In the genomic region with DNA sequence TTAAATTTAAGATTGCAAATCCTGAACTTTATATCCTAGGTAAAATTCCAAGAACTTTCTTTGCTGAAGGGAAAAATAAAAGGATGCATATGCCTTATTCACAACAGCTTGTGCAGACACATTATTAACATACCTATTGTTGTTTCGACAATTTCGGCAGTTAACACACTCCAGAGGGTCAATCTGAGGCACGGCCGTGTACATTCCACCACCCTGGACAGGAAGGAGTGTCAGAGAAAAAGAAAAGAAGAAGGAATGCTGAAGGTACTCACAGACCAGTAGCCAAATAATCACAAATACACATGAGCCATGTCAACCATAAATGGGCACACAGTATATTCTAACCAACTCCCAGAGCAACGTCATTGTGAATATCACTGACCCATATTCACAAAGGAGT, we compare ENCODE assay signal across 24 cellular contexts. TPM values are rescaled to one million over a fixed set of nuclear protein-coding genes. Genes with fewer than 3 reads are reported as not detected.
DNase-seq lines count a peak whose midpoint lies in the region; ATAC-seq, FAIRE-seq and TF ChIP-seq lines count a peak whose summit lies in the region.
"Had no signal": no experiment of that assay in that cellular context is flagged by ENCODE, and none has a peak within 500 bp of the region (broad histone marks: within the 10 kb centered on the region; RNA-seq: fewer than 3 reads in every experiment).

No MANE protein-coding gene starts in this region.

- no peak overlapping the region for H3K4me3 ChIP-seq in endothelial cell of umbilical vein (replicated peaks in 1 of 3; ENCODE audit: insufficient read depth in 1 of 3, low read depth in 1 of 3, low read length in 3 of 3)
- H3K4me3 ChIP-seq: GM12878, GM23248 had no signal

- H3K36me3 ChIP-seq in endothelial cell of umbilical vein (ENCODE audit: control insufficient read depth in 2 of 2, extremely low read depth in 1 of 2, insufficient read depth in 2 of 2, low read length in 2 of 2): no peaks in the 10 kb centered on the region

- no peak for DNase-seq in endothelial cell of umbilical vein (ENCODE audit: low read depth, low spot score)
- DNase-seq in sciatic nerve (ENCODE audit: low spot score): no peak
- no peak for DNase-seq in CD1c-positive myeloid dendritic cell (ENCODE audit: extremely low spot score)
- no peak for DNase-seq in osteocyte (ENCODE audit: extremely low spot score, unreplicated experiment)
- DNase-seq: C1 segment of cervical spinal cord; Caco-2; CD4-positive, CD25-positive, alpha-beta regulatory T cell; CD8-positive, alpha-beta T cell; DMS 273 treated with DMSO at 0.1 percent for 48 hours; DMS79; EL; GDM1; GM23248; H9; HFFc6 had no signal

- FAIRE-seq in endothelial cell of umbilical vein (lab: Jason Lieb, UNC): peak; percentile 74
- FAIRE-seq: D721Med, GM12878, GM19239 had no signal

- CTCF ChIA-PET in endothelial cell of umbilical vein (lab: Charles Lee): no interaction called here

- H3K4me1 ChIP-seq in endothelial cell of umbilical vein (ENCODE audit: control insufficient read depth, extremely low read depth, insufficient read depth, low read length): no peaks in the 10 kb centered on the region
- H3K4me1 ChIP-seq: Caco-2 had no signal

- no peak overlapping the region for H3K27ac ChIP-seq in endothelial cell of umbilical vein (ENCODE audit: insufficient read depth, low read depth, low read length)
- H3K27ac ChIP-seq: GM23248 had no signal

- no peaks in the 10 kb centered on the region for H3K9me1 ChIP-seq in endothelial cell of umbilical vein (replicated peaks; ENCODE audit: control insufficient read depth, extremely low read depth, insufficient read depth, low read length)

- no peaks in the 10 kb centered on the region for H3K9me3 Mint-ChIP-seq in brain
- H3K9me3 Mint-ChIP-seq in osteocyte (ENCODE audit: unreplicated experiment): no peaks in the 10 kb centered on the region
- H3K9me3 Mint-ChIP-seq: CD4-positive, CD25-positive, alpha-beta regulatory T cell; CD8-positive, alpha-beta T cell; H9; HFFc6 had no signal

- H3K27ac Mint-ChIP-seq in brain: peak overlapping the region in 3 of 5 experiments; percentile 7 to 73 (median 72)
- no peak overlapping the region for H3K27ac Mint-ChIP-seq in osteocyte (ENCODE audit: unreplicated experiment)
- H3K27ac Mint-ChIP-seq: CD4-positive, CD25-positive, alpha-beta regulatory T cell; CD8-positive, alpha-beta T cell; H9; HFFc6 had no signal

- peaks cover 60% of the 10 kb centered on the region for H3K36me3 Mint-ChIP-seq in brain
- H3K36me3 Mint-ChIP-seq in osteocyte (ENCODE audit: unreplicated experiment): peaks cover 19% of the 10 kb centered on the region
- H3K36me3 Mint-ChIP-seq: CD4-positive, CD25-positive, alpha-beta regulatory T cell had no signal

- no peak overlapping the region for H3K9ac ChIP-seq in endothelial cell of umbilical vein (replicated peaks; ENCODE audit: extremely low read depth, insufficient read depth, low read length)
- H3K9ac ChIP-seq: GM23248 had no signal

- H3K4me2 ChIP-seq in endothelial cell of umbilical vein (ENCODE audit: insufficient read depth, low read length): no peak overlapping the region

- ATAC-seq in sciatic nerve (peak; percentile 32), HG03460 (IDR thresholded peaks at IDR 0.05; ENCODE audit: unreplicated experiment) (no peak)
- ATAC-seq: CD8-positive, alpha-beta T cell; GM12878 had no signal

- POLR2A ChIA-PET in endothelial cell of umbilical vein (lab: Charles Lee): no interaction called here

- H3K4me3 Mint-ChIP-seq in brain (peak overlapping the region in 1 of 5 experiments; percentile 18), osteocyte (ENCODE audit: unreplicated experiment) (no peak overlapping the region)
- H3K4me3 Mint-ChIP-seq: CD4-positive, CD25-positive, alpha-beta regulatory T cell; CD8-positive, alpha-beta T cell; H9; HFFc6 had no signal

- no peak for TF ChIP-seq POLR2A in endothelial cell of umbilical vein (IDR thresholded peaks at IDR 0.05; ENCODE audit: low read depth, low read length)

- no peaks in the 10 kb centered on the region for H3K27me3 ChIP-seq in endothelial cell of umbilical vein (ENCODE audit: control insufficient read depth in 2 of 2, insufficient read depth in 2 of 2, low read length in 2 of 2)

- no peaks in the 10 kb centered on the region for H4K20me1 ChIP-seq in endothelial cell of umbilical vein (replicated peaks; ENCODE audit: control insufficient read depth, extremely low read depth, insufficient read depth, low read length)

- H2AFZ ChIP-seq in endothelial cell of umbilical vein (ENCODE audit: low read depth, low read length): peak overlapping the region; percentile 5
- H2AFZ ChIP-seq: GM23248 had no signal

- TF ChIP-seq CTCF in brain (conservative IDR thresholded peaks at IDR 0.05) (no peak), endothelial cell of umbilical vein (IDR thresholded peaks at IDR 0.05; ENCODE audit: extremely low read depth in 1 of 2, insufficient read depth in 1 of 2, low read depth in 1 of 2, low read length in 2 of 2) (no peak), osteocyte (IDR thresholded peaks at IDR 0.05) (no peak)

- no peaks in the 10 kb centered on the region for H3K79me2 ChIP-seq in endothelial cell of umbilical vein (ENCODE audit: control insufficient read depth, insufficient read depth, low read length)

- peaks cover 18% of the 10 kb centered on the region for H3K4me1 Mint-ChIP-seq in brain
- peaks cover 18% of the 10 kb centered on the region for H3K4me1 Mint-ChIP-seq in osteocyte (ENCODE audit: unreplicated experiment)
- H3K4me1 Mint-ChIP-seq: CD4-positive, CD25-positive, alpha-beta regulatory T cell had no signal

- dilution Hi-C loops in endothelial cell of umbilical vein (cut with MboI; ENCODE audit: extremely low pct_ligation_motif_present, low sequenced_read_pairs): no loop called here

- H3K9me3 ChIP-seq in endothelial cell of umbilical vein (replicated peaks; ENCODE audit: control insufficient read depth, insufficient read depth, low read length): no peaks in the 10 kb centered on the region
- H3K9me3 ChIP-seq: Caco-2 had no signal

- H3K27me3 Mint-ChIP-seq in brain: no peaks in the 10 kb centered on the region
- H3K27me3 Mint-ChIP-seq in osteocyte (ENCODE audit: unreplicated experiment): no peaks in the 10 kb centered on the region
- H3K27me3 Mint-ChIP-seq: CD4-positive, CD25-positive, alpha-beta regulatory T cell had no signal

- no TSS peak for BruUV-seq in endothelial cell of umbilical vein (replicated peaks; lab: Mats Ljungman, UMichigan)

- intact Hi-C loops in endothelial cell of umbilical vein (cut with micrococcal nuclease) (no loop called here), sciatic nerve (cut with DNase I) (no loop called here)

TF ChIP-seq in endothelial cell of umbilical vein, 7 proteins besides CTCF, POLR2A, EP300 and RAD21:
- TF ChIP-seq MYC (IDR thresholded peaks at IDR 0.05; ENCODE audit: low read depth, low read length) (no peak), MAX (IDR thresholded peaks at IDR 0.05; ENCODE audit: insufficient read depth, insufficient read length) (no peak), JUN (IDR thresholded peaks at IDR 0.05; ENCODE audit: borderline replicate concordance, insufficient read depth, insufficient read length, low read depth) (no peak), FOS (IDR thresholded peaks at IDR 0.05; ENCODE audit: borderline replicate concordance, insufficient read depth, low read length) (no peak), EZH2 (IDR thresholded peaks at IDR 0.05; ENCODE audit: borderline replicate concordance, low read depth, low read length, severe bottlenecking) (no peak), POLR2AphosphoS5 (IDR thresholded peaks at IDR 0.05; ENCODE audit: insufficient read depth, low read depth, low read length) (no peak), GATA2 (IDR thresholded peaks at IDR 0.05; ENCODE audit: insufficient read depth, insufficient read length, low read depth, low read length) (no peak)

RNA-seq across cellular contexts. Expression of gene VSIG10L2, which starts 32.3 kb away (rescaled TPM):
- not detected for polyA plus RNA-seq in brain (ENCODE audit: insufficient read depth, low read depth, low replicate concordance)
- not detected in 2 replicates for total RNA-seq in endothelial cell of umbilical vein
- not detected in 2 replicates for polyA plus RNA-seq in endothelial cell of umbilical vein
- not detected in 2 replicates for polyA plus RNA-seq in endothelial cell of umbilical vein (2011; cell fraction: cytosol; rRNA removed)
- not detected in 2 replicates for polyA plus RNA-seq in endothelial cell of umbilical vein (2011; cell fraction: nucleus; rRNA removed)
- polyA plus RNA-seq in endothelial cell of umbilical vein (2012): not detected in 2 replicates
- polyA minus RNA-seq in endothelial cell of umbilical vein: not detected in 2 replicates
- polyA minus RNA-seq in endothelial cell of umbilical vein (2011; cell fraction: cytosol; rRNA and poly(A)+ RNA removed): not detected
- polyA minus RNA-seq in endothelial cell of umbilical vein (2011; cell fraction: nucleus; rRNA and poly(A)+ RNA removed): not detected in 2 replicates
- total RNA-seq in sciatic nerve: not detected
- not detected in 2 replicates for total RNA-seq in osteocyte
- total RNA-seq: A172; A673; Caco-2; CD4-positive, CD25-positive, alpha-beta regulatory T cell; CD8-positive, alpha-beta T cell; GM12878; GM23248; H4; H9; HFFc6 had no signal
- polyA plus RNA-seq: BJ; CD4-positive, CD25-positive, alpha-beta regulatory T cell; GM23248 had no signal
